10 cellular contexts compared by ENCODE assay signal in the genomic region with DNA sequence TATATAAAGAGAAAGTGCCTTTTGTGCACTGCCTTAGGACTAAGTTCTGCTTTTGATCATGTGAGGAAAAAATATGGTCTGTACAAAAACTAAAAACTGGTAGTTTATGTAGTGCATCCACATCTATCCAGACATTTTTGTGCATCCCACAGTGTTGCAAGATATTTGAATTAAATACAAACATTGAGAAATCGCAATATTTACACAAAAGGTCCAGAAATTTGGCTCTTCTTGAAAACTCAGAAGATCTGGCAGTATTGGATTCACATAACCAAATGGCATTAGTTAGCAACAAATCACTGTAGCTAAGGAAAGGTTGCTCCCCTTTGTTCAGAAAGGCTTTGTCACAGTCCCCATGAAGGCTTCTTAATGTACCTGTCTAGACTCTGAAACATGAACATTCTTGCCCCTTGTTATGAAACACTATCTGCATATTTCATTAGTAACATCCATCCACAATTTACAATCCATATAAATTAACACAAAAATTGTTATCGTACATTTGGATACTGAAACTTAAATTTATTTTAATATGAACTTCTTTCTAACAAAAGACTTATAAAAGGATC. TPM values are rescaled to one million over a fixed set of nuclear protein-coding genes. Genes with fewer than 3 reads are reported as not detected.
A peak's percentile ranks its signal among the peaks of the same experiment; 100 is the strongest.
DNase-seq lines count a peak whose midpoint lies in the region; ATAC-seq and TF ChIP-seq lines count a peak whose summit lies in the region.
"Had no signal": no experiment of that assay in that cellular context is flagged by ENCODE, and none has a peak within 500 bp of the region (broad histone marks: within the 10 kb centered on the region; RNA-seq: fewer than 3 reads in every experiment).

No MANE protein-coding gene starts in this region.

- H3K9me3 Mint-ChIP-seq in T-helper 1 cell treated with Interleukin-12 subunit alpha and Interleukin-12 subunit beta and Interleukin-4 antibody, amounts not matched to agents 30 μg/mL and 1 μg/mL, for 36 hours, result no peaks in the 10 kb centered on the region

- H4K8ac ChIP-seq in trophoblast cell (ENCODE audit: low read depth, low read length), result no peak overlapping the region

- no peak overlapping the region for H2AFZ ChIP-seq in SU-DHL-6 (ENCODE audit: low read depth, low read length, severe bottlenecking)
- H2AFZ ChIP-seq in trophoblast cell (ENCODE audit: insufficient read depth, low read length, poor library complexity), result no peak overlapping the region

- H2AK5ac ChIP-seq in trophoblast cell (ENCODE audit: low read length), result no peak overlapping the region

- peaks cover 12% of the 10 kb centered on the region for H3K27me3 Mint-ChIP-seq in T-helper 1 cell treated with Interleukin-12 subunit alpha and Interleukin-12 subunit beta and Interleukin-4 antibody, amounts not matched to agents 30 μg/mL and 1 μg/mL, for 36 hours (ENCODE audit: low read depth)

- H3K79me2 ChIP-seq in SU-DHL-6 (ENCODE audit: insufficient read depth, low read length), result peaks cover 67% of the 10 kb centered on the region
- peaks cover 5% of the 10 kb centered on the region for H3K79me2 ChIP-seq in trophoblast cell (ENCODE audit: control insufficient read depth, insufficient read depth, low read length, poor library complexity)

- peaks cover 13% of the 10 kb centered on the region; the same call in 1 of the 2 replicates for H4K20me1 ChIP-seq in SU-DHL-6 (ENCODE audit: low read depth, low read length)

- H3K36me3 ChIP-seq in SU-DHL-6 (ENCODE audit: low read length), result peaks cover 61% of the 10 kb centered on the region
- H3K36me3 ChIP-seq in trophoblast cell (ENCODE audit: control insufficient read depth in 1 of 2, insufficient read depth in 2 of 2, low read length in 2 of 2), result peaks cover 0 to 4% of the 10 kb centered on the region in 2 experiments

- peaks cover 3% of the 10 kb centered on the region for H3F3A ChIP-seq in SU-DHL-6 (ENCODE audit: insufficient read depth)

- H3K27me3 ChIP-seq in SU-DHL-6 (ENCODE audit: low read length), result no peaks in the 10 kb centered on the region
- no peaks in the 10 kb centered on the region for H3K27me3 ChIP-seq in trophoblast cell (ENCODE audit: insufficient read depth, low read length)

- H3K36me3 Mint-ChIP-seq in T-helper 1 cell treated with Interleukin-12 subunit alpha and Interleukin-12 subunit beta and Interleukin-4 antibody, amounts not matched to agents 30 μg/mL and 1 μg/mL, for 36 hours (ENCODE audit: low read depth), result peaks cover 32% of the 10 kb centered on the region

- no peak for ATAC-seq in GM21786 (IDR thresholded peaks at IDR 0.05; ENCODE audit: unreplicated experiment)

- peaks cover 0 to 4% of the 10 kb centered on the region in 2 experiments for H3K4me1 ChIP-seq in trophoblast cell (ENCODE audit: control insufficient read depth in 1 of 2, insufficient read depth in 2 of 2, low read length in 2 of 2)

- peak overlapping the region; percentile 99 for H3K4me2 ChIP-seq in SU-DHL-6 (ENCODE audit: low read depth, low read length, poor library complexity, severe bottlenecking)
- H3K4me2 ChIP-seq in trophoblast cell (ENCODE audit: low read length), result peak overlapping the region; percentile 51

- peak overlapping the region; percentile 100 for H3K4me3 Mint-ChIP-seq in T-helper 1 cell treated with Interleukin-12 subunit alpha and Interleukin-12 subunit beta and Interleukin-4 antibody, amounts not matched to agents 30 μg/mL and 1 μg/mL, for 36 hours

- 100% methylated on average over 1 of the region's 2 CpGs for WGBS in trophoblast cell (ENCODE audit: extremely low coverage, insufficient coverage, insufficient read length)

- H3K9ac ChIP-seq in SU-DHL-6 (ENCODE audit: low read length) (peak overlapping the region; percentile 94), trophoblast cell (ENCODE audit: low read length) (no peak overlapping the region)

- no peak overlapping the region for H3K18ac ChIP-seq in trophoblast cell (ENCODE audit: low read length)

- no peak overlapping the region for H3K4ac ChIP-seq in trophoblast cell (ENCODE audit: low read depth, low read length)

- H3K23ac ChIP-seq in trophoblast cell (ENCODE audit: low read length), result no peak overlapping the region

- peaks cover 37% of the 10 kb centered on the region for H3K4me1 Mint-ChIP-seq in T-helper 1 cell treated with Interleukin-12 subunit alpha and Interleukin-12 subunit beta and Interleukin-4 antibody, amounts not matched to agents 30 μg/mL and 1 μg/mL, for 36 hours (ENCODE audit: low read depth)

- H3K9me2 ChIP-seq in SU-DHL-6 (replicated peaks; ENCODE audit: insufficient read depth, low read length), result no peaks in the 10 kb centered on the region

- H2BK12ac ChIP-seq in trophoblast cell (ENCODE audit: low read length), result no peak overlapping the region

- no peak for DNase-seq in T-helper 1 cell
- DNase-seq in fibroblast of gingiva (ENCODE audit: low read depth), result peak; percentile 82
- DNase-seq in trophoblast cell, result no peak
- DNase-seq in SHP77 (lab: John Stamatoyannopoulos, UW), result no peak
- DNase-seq in NCI-H1694 (lab: John Stamatoyannopoulos, UW), result no peak
- DNase-seq: foreskin melanocyte; stimulated activated CD4-positive, alpha-beta T cell treated with anti-CD3 and anti-CD28 coated beads, Interleukin-15, amount 100 ng/mL, for 24 hours had no signal

- H3K9me3 ChIP-seq in SU-DHL-6 (ENCODE audit: insufficient read depth, low read length) (no peaks in the 10 kb centered on the region), trophoblast cell (ENCODE audit: insufficient read depth, low read depth, low read length) (no peaks in the 10 kb centered on the region)

- H3K4me3 ChIP-seq in SU-DHL-6 (ENCODE audit: insufficient read depth, low read length, poor library complexity, severe bottlenecking) (peak overlapping the region; percentile 96), trophoblast cell (ENCODE audit: low read depth, low read length) (no peak overlapping the region)

- no peak overlapping the region for H4K12ac ChIP-seq in trophoblast cell (ENCODE audit: low read depth, low read length)

- no peak for TF ChIP-seq CTCF in SU-DHL-6 (IDR thresholded peaks at IDR 0.05; ENCODE audit: insufficient read depth, low read length, poor library complexity, severe bottlenecking)

- H3K79me1 ChIP-seq in trophoblast cell (ENCODE audit: low read length), result peaks cover 6% of the 10 kb centered on the region

- no peak overlapping the region for H4K91ac ChIP-seq in trophoblast cell (ENCODE audit: low read depth, low read length)

- H3K27ac Mint-ChIP-seq in T-helper 1 cell treated with Interleukin-12 subunit alpha and Interleukin-12 subunit beta and Interleukin-4 antibody, amounts not matched to agents 30 μg/mL and 1 μg/mL, for 36 hours, result no peak overlapping the region

- H3K27ac ChIP-seq in SU-DHL-6 (ENCODE audit: low read depth, low read length) (peak overlapping the region; percentile 80; the same call in 1 of the 2 replicates), trophoblast cell (ENCODE audit: low read depth, low read length) (no peak overlapping the region)

- H2BK5ac ChIP-seq in trophoblast cell (ENCODE audit: low read depth, low read length, poor library complexity), result no peak overlapping the region

- no peak overlapping the region for H3K14ac ChIP-seq in trophoblast cell (ENCODE audit: low read length)

- H2BK120ac ChIP-seq in trophoblast cell (ENCODE audit: insufficient read depth, low read length, poor library complexity), result no peak overlapping the region

RNA-seq across cellular contexts. Expression of gene MMADHC, which starts 2.2 kb away (rescaled TPM):
- 108 and 113 TPM in 2 replicates for polyA plus RNA-seq in trophoblast cell (2013)
